19 cellular contexts compared by ENCODE assay signal in genomic region chr15:99197861-99198260, GRCh38. TPM values are rescaled to one million over a fixed set of nuclear protein-coding genes. Genes with fewer than 3 reads are reported as not detected.
DNase-seq lines count a peak whose midpoint lies in the region; ATAC-seq and TF ChIP-seq lines count a peak whose summit lies in the region.
"Had no signal": no experiment of that assay in that cellular context is flagged by ENCODE, and none has a peak within 500 bp of the region (broad histone marks: within the 10 kb centered on the region; RNA-seq: fewer than 3 reads in every experiment).

No MANE protein-coding gene starts in this region.

- peak; percentile 43 for DNase-seq in ACHN
- peak; percentile 44 for DNase-seq in IMR-90
- DNase-seq in astrocyte of the hippocampus (ENCODE audit: low read depth, low spot score), result peak; percentile 26
- peak; percentile 7 for DNase-seq in glomerular visceral epithelial cell (ENCODE audit: extremely low spot score)
- DNase-seq in H7, result no peak
- no peak for DNase-seq in activated T-helper 1 cell treated with anti-CD3 and anti-CD28 coated beads, Interleukin-12 subunit alpha, Interleukin-12 subunit beta, Interleukin-2, Interleukin-4 antibody, amounts not matched to agents 30 ng/mL and 10 ng/mL and 1 ng/mL, durations not matched to agents 14 hours and 24 hours and 36 hours (ENCODE audit: low spot score)
- DNase-seq: Caco-2, DMS153, H9, NCI-H1417 treated with DMSO at 0.1 percent for 48 hours, NCI-H1930, NCI-H2171 treated with DMSO at 0.1 percent for 48 hours, NCI-H774, PC-9, SHP77 had no signal

- no peak overlapping the region for H3K14ac ChIP-seq in IMR-90 (replicated peaks; ENCODE audit: low read depth, low read length)

- H3K9me3 ChIP-seq in IMR-90 (ENCODE audit: control insufficient read depth, insufficient read depth, low read length), result no peaks in the 10 kb centered on the region

- H2AFZ ChIP-seq in IMR-90 (replicated peaks; ENCODE audit: low read length, poor library complexity), result no peak overlapping the region
- H2AFZ ChIP-seq: PC-9 had no signal

- intact Hi-C loops in IMR-90 (cut with micrococcal nuclease), result no loop called here
- intact Hi-C loops in activated T-helper 1 cell treated with anti-CD3 and anti-CD28 coated beads, Interleukin-12 subunit alpha, Interleukin-12 subunit beta, Interleukin-2, Interleukin-4 antibody, amounts not matched to agents 30 ng/mL and 10 ng/mL and 1 ng/mL, durations not matched to agents 14 hours and 24 hours and 36 hours (cut with micrococcal nuclease), result no loop called here

- H3K56ac ChIP-seq in IMR-90 (ENCODE audit: extremely low read depth, insufficient read depth, low read length), result no peak overlapping the region

- H2BK120ac ChIP-seq in IMR-90 (ENCODE audit: low read depth, low read length), result no peak overlapping the region

- H2BK20ac ChIP-seq in IMR-90 (ENCODE audit: low read depth, low read length), result no peak overlapping the region

- H4K8ac ChIP-seq in IMR-90 (ENCODE audit: low read depth in 2 of 2, low read length in 2 of 2), result no peak overlapping the region

- no peak overlapping the region for H2BK5ac ChIP-seq in IMR-90 (ENCODE audit: low read depth, low read length, poor library complexity, severe bottlenecking)

- POLR2A ChIA-PET in IMR-90 (lab: Charles Lee; ENCODE audit: unreplicated experiment), result interaction anchor here (0.6 kb wide), 1 partner anchor 769 kb away, joined by 3 read pairs; no protein-coding TSS in a partner anchor

- peaks cover 10% of the 10 kb centered on the region; the same call in 1 of the 2 replicates for H3K9me1 ChIP-seq in IMR-90 (ENCODE audit: insufficient read depth, low read length)

- H3K27me3 Mint-ChIP-seq in activated T-helper 1 cell treated with anti-CD3 and anti-CD28 coated beads, Interleukin-12 subunit alpha, Interleukin-12 subunit beta, Interleukin-2, Interleukin-4 antibody, amounts not matched to agents 30 ng/mL and 10 ng/mL and 1 ng/mL, durations not matched to agents 14 hours and 24 hours and 36 hours (ENCODE audit: insufficient read depth), result peaks cover 4% of the 10 kb centered on the region

- H2BK15ac ChIP-seq in IMR-90 (ENCODE audit: low read depth, low read length), result no peak overlapping the region

- no peak overlapping the region for H4K91ac ChIP-seq in IMR-90 (ENCODE audit: insufficient read depth, low read depth, low read length)

- H3K4me3 Mint-ChIP-seq in activated T-helper 1 cell treated with anti-CD3 and anti-CD28 coated beads, Interleukin-12 subunit alpha, Interleukin-12 subunit beta, Interleukin-2, Interleukin-4 antibody, amounts not matched to agents 30 ng/mL and 10 ng/mL and 1 ng/mL, durations not matched to agents 14 hours and 24 hours and 36 hours, result no peak overlapping the region
- H3K4me3 Mint-ChIP-seq: H9 had no signal

- H4K20me1 ChIP-seq in IMR-90 (ENCODE audit: insufficient read depth, low read length), result no peaks in the 10 kb centered on the region; the same call in 1 of the 2 replicates

- H2AK5ac ChIP-seq in IMR-90 (ENCODE audit: low read depth, low read length), result no peak overlapping the region

- H3K36me3 ChIP-seq in IMR-90 (ENCODE audit: control insufficient read depth, insufficient read depth, low read length) (peaks cover 9% of the 10 kb centered on the region), H7 (replicated peaks; ENCODE audit: control insufficient read depth, insufficient read depth, low read length) (peaks cover 2% of the 10 kb centered on the region)

- H4K5ac ChIP-seq in IMR-90 (ENCODE audit: low read depth, low read length), result no peak overlapping the region

- H3K9me3 Mint-ChIP-seq in activated T-helper 1 cell treated with anti-CD3 and anti-CD28 coated beads, Interleukin-12 subunit alpha, Interleukin-12 subunit beta, Interleukin-2, Interleukin-4 antibody, amounts not matched to agents 30 ng/mL and 10 ng/mL and 1 ng/mL, durations not matched to agents 14 hours and 24 hours and 36 hours, result no peaks in the 10 kb centered on the region

- H2AK9ac ChIP-seq in IMR-90 (replicated peaks; ENCODE audit: low read depth, low read length, poor library complexity), result no peak overlapping the region

- H3K27ac Mint-ChIP-seq in activated T-helper 1 cell treated with anti-CD3 and anti-CD28 coated beads, Interleukin-12 subunit alpha, Interleukin-12 subunit beta, Interleukin-2, Interleukin-4 antibody, amounts not matched to agents 30 ng/mL and 10 ng/mL and 1 ng/mL, durations not matched to agents 14 hours and 24 hours and 36 hours, result no peak overlapping the region
- H3K27ac Mint-ChIP-seq: H9 had no signal

- H3K27ac ChIP-seq in IMR-90 (ENCODE audit: insufficient read depth, low read length), result no peak overlapping the region
- H3K27ac ChIP-seq: PC-9 had no signal

- TF ChIP-seq RAD21 in IMR-90 (IDR thresholded peaks at IDR 0.05; ENCODE audit: low read length), result no peak

- H3K4me1 ChIP-seq in IMR-90 (ENCODE audit: control insufficient read depth, insufficient read depth, low read length), result no peaks in the 10 kb centered on the region
- H3K4me1 ChIP-seq: Caco-2 had no signal

- 100% methylated on average over 1 of the region's 3 CpGs; no CpG with 5 or more reads in 1 of the 2 experiments for WGBS in IMR-90 (ENCODE audit: extremely low coverage in 2 of 2, insufficient read length in 1 of 2), 2 experiments

- TF ChIP-seq CTCF in IMR-90 (conservative IDR thresholded peaks at IDR 0.05; ENCODE audit: low read depth, low read length), result no peak

- no peak overlapping the region for H3K4ac ChIP-seq in IMR-90 (ENCODE audit: low read depth, low read length)

- no peak overlapping the region for H3K18ac ChIP-seq in IMR-90 (ENCODE audit: low read depth, low read length)

- H3K23ac ChIP-seq in IMR-90 (ENCODE audit: low read depth, low read length), result no peak overlapping the region

- H3K4me2 ChIP-seq in IMR-90 (ENCODE audit: low read depth, low read length), result no peak overlapping the region
- H3K4me2 ChIP-seq: PC-9 had no signal

- no peaks in the 10 kb centered on the region for H3K27me3 ChIP-seq in IMR-90 (ENCODE audit: control insufficient read depth, insufficient read depth, low read length)
- no peaks in the 10 kb centered on the region for H3K27me3 ChIP-seq in H7 (ENCODE audit: control insufficient read depth, insufficient read depth, low read length)

- in situ Hi-C loops in ACHN (cut with HindIII; ENCODE audit: low pct_ligation_motif_present, low pct_unique_long_range_greater_than_20kb, low sequenced_read_pairs) (no loop called here), IMR-90 (cut with MboI; ENCODE audit: low sequenced_read_pairs) (no loop called here)

- no peak overlapping the region for H3K9ac ChIP-seq in IMR-90 (ENCODE audit: low read depth, low read length)

- H3K4me1 Mint-ChIP-seq in activated T-helper 1 cell treated with anti-CD3 and anti-CD28 coated beads, Interleukin-12 subunit alpha, Interleukin-12 subunit beta, Interleukin-2, Interleukin-4 antibody, amounts not matched to agents 30 ng/mL and 10 ng/mL and 1 ng/mL, durations not matched to agents 14 hours and 24 hours and 36 hours (ENCODE audit: low read depth), result no peaks in the 10 kb centered on the region

- TF ChIP-seq POLR2A in IMR-90 (IDR thresholded peaks at IDR 0.05; ENCODE audit: low read depth, low read length), result no peak

- peak; percentile 27; the same call in 1 of the 2 replicates for ATAC-seq in IMR-90 (ENCODE audit: low read depth)
- no peak for ATAC-seq in HG03521 (IDR thresholded peaks at IDR 0.05; ENCODE audit: unreplicated experiment)
- no peak for ATAC-seq in GM18517 (IDR thresholded peaks at IDR 0.05; ENCODE audit: unreplicated experiment)
- ATAC-seq: K562, SK-N-SH treated with all-trans-retinoic acid at 6 μM for 48 hours had no signal

- CTCF ChIA-PET in IMR-90 (lab: Yijun Ruan, JAX), result no interaction called here

- peaks cover 5% of the 10 kb centered on the region in 2 experiments; a peak in 2 of 4 replicates for H3K79me1 ChIP-seq in IMR-90 (ENCODE audit: low read depth in 1 of 2, low read length in 2 of 2)

- H3K4me3 ChIP-seq in IMR-90 (ENCODE audit: insufficient read depth, low read depth, low read length) (no peak overlapping the region), H7 (ENCODE audit: insufficient read depth, low read depth, low read length) (no peak overlapping the region)
- H3K4me3 ChIP-seq: K562, PC-9 had no signal

- no TSS peak for BruUV-seq in IMR-90 (replicated peaks; lab: Mats Ljungman, UMichigan)

- no peaks in the 10 kb centered on the region for H3K36me3 Mint-ChIP-seq in activated T-helper 1 cell treated with anti-CD3 and anti-CD28 coated beads, Interleukin-12 subunit alpha, Interleukin-12 subunit beta, Interleukin-2, Interleukin-4 antibody, amounts not matched to agents 30 ng/mL and 10 ng/mL and 1 ng/mL, durations not matched to agents 14 hours and 24 hours and 36 hours (ENCODE audit: low read depth)

- dilution Hi-C loops in IMR-90 (cut with HindIII; ENCODE audit: low sequenced_read_pairs, unreplicated experiment), result no loop called here

TF ChIP-seq in IMR-90, 13 proteins besides CTCF, POLR2A, EP300 and RAD21 (continues in another document):
- TF ChIP-seq CHD1 (IDR thresholded peaks at IDR 0.05; ENCODE audit: low read depth, low read length) (no peak), BHLHE40 (IDR thresholded peaks at IDR 0.05; ENCODE audit: low read depth, low read length) (no peak), FOS (IDR thresholded peaks at IDR 0.05; ENCODE audit: low read depth, low read length) (no peak), RCOR1 (IDR thresholded peaks at IDR 0.05; ENCODE audit: insufficient replicate concordance, low read length) (no peak), NFE2L2 (IDR thresholded peaks at IDR 0.05; ENCODE audit: low read depth, low read length) (no peak)

RNA-seq across cellular contexts. Expression of gene TTC23, which starts 51.5 kb away (rescaled TPM):
- 28.3 and 29.8 TPM in 2 replicates for total RNA-seq in IMR-90 (2012; rRNA removed)
- 5.2 and 7.8 TPM in 2 replicates for polyA plus RNA-seq in IMR-90 (2012; rRNA removed)
- polyA plus RNA-seq in IMR-90 (2012; cell fraction: cytosol; rRNA removed), result 2.1 and 3.0 TPM in 2 replicates
- 6.6 and 9.5 TPM in 2 replicates for polyA plus RNA-seq in IMR-90 (2012; cell fraction: nucleus; rRNA removed; ENCODE audit: low replicate concordance)
- 21.2 and 30.7 TPM in 2 replicates for total RNA-seq in H7 (2014; rRNA removed; shearing (Covaris generic))
- total RNA-seq in activated T-helper 1 cell treated with anti-CD3 and anti-CD28 coated beads, Interleukin-12 subunit alpha, Interleukin-12 subunit beta, Interleukin-2, Interleukin-4 antibody, amounts not matched to agents 30 ng/mL and 10 ng/mL and 1 ng/mL, durations not matched to agents 14 hours and 24 hours and 36 hours, result 5.0 TPM in 2 replicates

RNA-seq across cellular contexts. Expression of gene LRRC28, which starts 53.4 kb away (rescaled TPM):
- 17.5 and 21.1 TPM in 2 replicates for total RNA-seq in IMR-90 (2012; rRNA removed)
- 10.3 and 12.7 TPM in 2 replicates for polyA plus RNA-seq in IMR-90 (2012; rRNA removed)
- polyA plus RNA-seq in IMR-90 (2012; cell fraction: cytosol; rRNA removed), result 5.9 and 6.3 TPM in 2 replicates
- 1.9 and 12.6 TPM in 2 replicates for polyA plus RNA-seq in IMR-90 (2012; cell fraction: nucleus; rRNA removed; ENCODE audit: low replicate concordance)
- 25.0 and 26.8 TPM in 2 replicates for total RNA-seq in H7 (2014; rRNA removed; shearing (Covaris generic))
- total RNA-seq in activated T-helper 1 cell treated with anti-CD3 and anti-CD28 coated beads, Interleukin-12 subunit alpha, Interleukin-12 subunit beta, Interleukin-2, Interleukin-4 antibody, amounts not matched to agents 30 ng/mL and 10 ng/mL and 1 ng/mL, durations not matched to agents 14 hours and 24 hours and 36 hours, result 13.6 and 14.8 TPM in 2 replicates

Comparison
In these comparisons a context has a peak if more than half of its experiments do, and no peak if none do; other contexts are left out.
1. DNase-seq: peak in ACHN (single experiment), IMR-90 (single experiment), astrocyte of the hippocampus (single experiment) and glomerular visceral epithelial cell (single experiment); none in H7 (single experiment) and activated T-helper 1 cell treated with anti-CD3 and anti-CD28 coated beads, Interleukin-12 subunit alpha, Interleukin-12 subunit beta, Interleukin-2, Interleukin-4 antibody, amounts not matched to agents 30 ng/mL and 10 ng/mL and 1 ng/mL, durations not matched to agents 14 hours and 24 hours and 36 hours (single experiment).